ENCODE assay signal across 8 cellular contexts in the genomic region with DNA sequence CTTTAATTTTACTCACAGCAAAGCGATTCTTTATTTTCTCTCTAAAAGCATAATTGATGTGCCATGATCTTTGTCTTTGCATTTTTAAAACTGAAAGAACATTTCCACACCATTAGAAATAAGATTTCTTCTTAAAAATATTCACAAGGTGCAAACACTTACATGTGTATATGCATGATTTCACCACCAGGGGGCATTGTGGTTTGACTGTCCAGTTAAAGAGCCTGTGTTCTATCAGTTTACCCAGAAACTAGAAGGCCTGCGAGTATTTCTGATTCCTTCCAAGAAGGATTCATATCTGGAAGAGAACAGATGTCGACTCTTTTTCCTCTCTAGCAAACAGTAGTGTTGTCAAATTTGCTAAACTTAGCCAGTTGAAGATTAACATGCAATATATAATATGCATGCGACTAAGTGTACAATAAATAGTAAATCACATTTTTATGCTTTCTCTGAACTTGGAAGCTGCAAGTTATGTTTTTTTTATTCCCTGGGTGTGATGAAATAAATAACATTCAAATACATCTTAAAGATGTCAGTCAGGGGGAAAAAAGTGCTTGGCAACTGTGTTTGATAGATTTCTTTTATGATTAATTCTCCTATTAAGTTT.
A peak's percentile ranks its signal among the peaks of the same experiment; 100 is the strongest.
DNase-seq lines count a peak whose midpoint lies in the region; ATAC-seq and TF ChIP-seq lines count a peak whose summit lies in the region.

No MANE protein-coding gene starts in this region.

- DNase-seq in SKM-1 treated with dmso at 0.1 percent for 144 hours (lab: John Stamatoyannopoulos, UW; ENCODE audit: unreplicated experiment) (peak; percentile 41), SKM-1 (lab: John Stamatoyannopoulos, UW; ENCODE audit: unreplicated experiment) (no peak), LoVo (ENCODE audit: low spot score) (peak; percentile 8), T-helper 9 cell (peak; percentile 37), dermis blood vessel endothelial cell (peak; percentile 34), mesothelial cell of epicardium (ENCODE audit: low spot score in 2 of 2, unreplicated experiment in 2 of 2) (peak in 1 of 2 experiments; percentile 52), upper lobe of left lung (peak in 1 of 2 donors; percentile 51)

- peak; percentile 99 for TF ChIP-seq CTCF in mesothelial cell of epicardium (IDR thresholded peaks at IDR 0.05; ENCODE audit: unreplicated experiment)
- peak; percentile 65 to 84 (median 78) for TF ChIP-seq CTCF in upper lobe of left lung (IDR thresholded peaks at IDR 0.05)

- H3K27ac ChIP-seq in upper lobe of left lung, result no peak overlapping the region

- TF ChIP-seq EP300 in upper lobe of left lung (IDR thresholded peaks at IDR 0.05), result no peak

- H3K27me3 ChIP-seq in upper lobe of left lung, result no peaks in the 10 kb centered on the region

- H3K27ac Mint-ChIP-seq in mesothelial cell of epicardium, result no peak overlapping the region

- peaks cover 33% of the 10 kb centered on the region for H3K4me1 Mint-ChIP-seq in mesothelial cell of epicardium

- no peaks in the 10 kb centered on the region for H3K36me3 Mint-ChIP-seq in mesothelial cell of epicardium

- 36 to 39% methylated on average over 4 of the region's 4 CpGs for WGBS in upper lobe of left lung, 2 donors

- H3K9me3 ChIP-seq in upper lobe of left lung, result no peaks in the 10 kb centered on the region

- H3K27me3 Mint-ChIP-seq in mesothelial cell of epicardium (ENCODE audit: low read depth), result peaks cover 1% of the 10 kb centered on the region

- H3K9me3 Mint-ChIP-seq in mesothelial cell of epicardium, result peaks cover 5% of the 10 kb centered on the region

- no peaks in the 10 kb centered on the region for H3K36me3 ChIP-seq in upper lobe of left lung

- H3K4me3 ChIP-seq in upper lobe of left lung, result no peak overlapping the region

- ATAC-seq in upper lobe of left lung (ENCODE audit: low FRiP score in 2 of 2), result no peak
- no peak for ATAC-seq in GM18505 (IDR thresholded peaks at IDR 0.05; ENCODE audit: unreplicated experiment)

- peaks cover 0 to 9% (median 2%) of the 10 kb centered on the region in 4 donors for H3K4me1 ChIP-seq in upper lobe of left lung

- H3K4me3 Mint-ChIP-seq in mesothelial cell of epicardium, result no peak overlapping the region

- TF ChIP-seq POLR2A in upper lobe of left lung (IDR thresholded peaks at IDR 0.05) (no peak), GM18505 (IDR thresholded peaks at IDR 0.05; ENCODE audit: borderline replicate concordance, extremely low read depth, insufficient read depth, insufficient read length) (no peak)
